In genomic region chr20:57397004-57397692, GRCh38 we compare ENCODE assay signal across 10 cellular contexts. TPM values are rescaled to one million over a fixed set of nuclear protein-coding genes. Genes with fewer than 3 reads are reported as not detected.
DNase-seq lines count a peak whose midpoint lies in the region; ATAC-seq lines count a peak whose summit lies in the region.
"Had no signal": no experiment of that assay in that cellular context is flagged by ENCODE, and none has a peak within 500 bp of the region (broad histone marks: within the 10 kb centered on the region; RNA-seq: fewer than 3 reads in every experiment).

No MANE protein-coding gene starts in this region.

- no peak overlapping the region for H3K27ac ChIP-seq in aorta (ENCODE audit: low read depth in 1 of 2, low read length in 2 of 2)
- H3K27ac ChIP-seq: body of pancreas had no signal

- H3K9me3 ChIP-seq in aorta (ENCODE audit: control insufficient read depth, low read length): no peaks in the 10 kb centered on the region
- H3K9me3 ChIP-seq: body of pancreas had no signal

- peak overlapping the region; percentile 66 to 98 (median 90) for H3K4me3 Mint-ChIP-seq in naive B cell

- intact Hi-C loops in aorta (cut with DNase I): no loop called here

- H3K4me1 Mint-ChIP-seq in naive B cell: peaks cover 75 to 92% (median 89%) of the 10 kb centered on the region in 3 donors

- H3K27me3 ChIP-seq in aorta (ENCODE audit: control insufficient read depth in 1 of 2, insufficient read depth in 2 of 2, low read length in 1 of 2): no peaks in the 10 kb centered on the region
- H3K27me3 ChIP-seq: body of pancreas had no signal

- peaks cover 0 to 2% of the 10 kb centered on the region in 2 donors for H3K4me1 ChIP-seq in aorta (ENCODE audit: control insufficient read depth in 1 of 2, insufficient read depth in 2 of 2, low read length in 2 of 2)

- 89% methylated on average over 15 of the region's 15 CpGs for WGBS in aorta, 2 donors

- no peaks in the 10 kb centered on the region for H3K9me3 Mint-ChIP-seq in naive B cell

- no peak for ATAC-seq in naive B cell (ENCODE audit: low read depth in 2 of 2)
- ATAC-seq in aorta (ENCODE audit: low FRiP score): no peak
- ATAC-seq: body of pancreas had no signal

- peak; percentile 44 for DNase-seq in stimulated activated CD4-positive, alpha-beta T cell treated with anti-CD3 and anti-CD28 coated beads, Interleukin-15, amount 100 ng/mL, for 24 hours
- DNase-seq in stimulated activated CD4-positive, alpha-beta T cell treated with anti-CD3 and anti-CD28 coated beads, Interleukin-12 subunit alpha, Interleukin-12 subunit beta, amount 100 ng/mL, for 4 hours: no peak
- peak; percentile 31 for DNase-seq in astrocyte of the hippocampus (ENCODE audit: low read depth, low spot score)
- DNase-seq in naive B cell: no peak
- peak; percentile 33 to 56 for DNase-seq in aorta
- no peak for DNase-seq in DMS153 (lab: John Stamatoyannopoulos, UW)
- DNase-seq in NCI-H2171 (lab: John Stamatoyannopoulos, UW): no peak
- DNase-seq in NCI-H82 treated with DMSO at 0.1 percent for 48 hours (lab: John Stamatoyannopoulos, UW; ENCODE audit: unreplicated experiment): no peak
- DNase-seq: NCI-H446 treated with DMSO at 0.1 percent for 48 hours had no signal

- H3K27me3 Mint-ChIP-seq in naive B cell: no peaks in the 10 kb centered on the region

- peaks cover 15 to 38% of the 10 kb centered on the region in 2 donors for H3K36me3 Mint-ChIP-seq in naive B cell

- peak overlapping the region; percentile 99 to 100 (median 100) for H3K27ac Mint-ChIP-seq in naive B cell

- no peak overlapping the region for H3K4me3 ChIP-seq in aorta (ENCODE audit: low read length in 2 of 2)
- H3K4me3 ChIP-seq: body of pancreas had no signal

- no peaks in the 10 kb centered on the region for H3K36me3 ChIP-seq in aorta (ENCODE audit: control insufficient read depth in 1 of 2, insufficient read depth in 2 of 2, low read length in 1 of 2)

RNA-seq across cellular contexts. Expression of gene RBM38, which starts 6.0 kb away (rescaled TPM):
- polyA plus RNA-seq in naive B cell (ENCODE audit: low read depth in 6 of 6) (100 to 1,000 TPM in 5 of 6 donors, 10 to 100 TPM in 1; 80.1 to 189 (median 157) TPM), aorta (10 to 100 TPM in 1 of 2 donors, 1 to 10 TPM in 1; 7.3 to 14.7 TPM)
- total RNA-seq in aorta: 10 to 100 TPM; 19.3 to 20.7 TPM

RNA-seq across cellular contexts. Expression of gene RAE1, which starts 46.1 kb away (rescaled TPM):
- polyA plus RNA-seq in naive B cell (ENCODE audit: low read depth in 6 of 6) (10 to 100 TPM; 31.1 to 55.1 (median 39.8) TPM), aorta (1 to 10 TPM; 3.6 to 9.9 TPM)
- 10 to 100 TPM; 11.6 to 19.4 TPM for total RNA-seq in aorta

Comparison
In these comparisons a context has a peak if more than half of its experiments do, and no peak if none do; other contexts are left out.
1. DNase-seq: peak in stimulated activated CD4-positive, alpha-beta T cell treated with anti-CD3 and anti-CD28 coated beads, Interleukin-15, amount 100 ng/mL, for 24 hours (single experiment), astrocyte of the hippocampus (single experiment) and aorta (2 of 2); none in stimulated activated CD4-positive, alpha-beta T cell treated with anti-CD3 and anti-CD28 coated beads, Interleukin-12 subunit alpha, Interleukin-12 subunit beta, amount 100 ng/mL, for 4 hours (single experiment), naive B cell (single experiment), DMS153 (single experiment), NCI-H2171 (single experiment) and NCI-H82 treated with DMSO at 0.1 percent for 48 hours (single experiment).
2. RNA of gene RBM38, which starts 6.0 kb away (polyA plus RNA-seq): 80.1 to 189 TPM in naive B cell; 7.3 to 14.7 TPM in aorta; every median in the first group is over 4 times any median in the second.